1 cellular context compared by ENCODE assay signal in the genomic region with DNA sequence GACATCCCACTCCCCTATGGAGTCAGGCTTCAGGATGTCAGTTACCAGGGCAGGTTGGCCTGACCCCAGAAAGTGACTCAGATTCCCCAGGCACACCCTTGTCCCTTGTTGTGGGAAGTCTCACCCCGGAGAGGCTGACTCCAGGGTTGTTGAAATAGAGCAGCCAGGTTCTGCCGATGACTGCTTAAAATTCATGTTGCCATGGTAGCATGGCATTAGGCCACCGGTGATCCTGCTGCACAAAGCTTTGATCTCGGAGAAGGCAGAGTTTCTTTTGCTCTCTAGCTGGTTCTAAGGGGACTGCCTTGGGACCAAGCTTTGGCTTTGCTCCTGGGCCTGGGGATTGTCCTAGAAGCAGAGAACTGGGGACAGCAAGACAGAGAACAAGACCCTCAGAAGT.
TF ChIP-seq lines count a peak whose summit lies in the region.

No MANE protein-coding gene starts in this region.

TF ChIP-seq in HCT116, 20 proteins besides CTCF, POLR2A, EP300 and RAD21 (continued from another document):
- TF ChIP-seq REST (IDR thresholded peaks at IDR 0.05; ENCODE audit: low read depth) (no peak), CBX3 (IDR thresholded peaks at IDR 0.05; ENCODE audit: low read depth) (peak; percentile 74; the same call in 1 of the 2 replicates), SIN3A (IDR thresholded peaks at IDR 0.05; ENCODE audit: low read depth) (peak; percentile 54), FOSL1 (IDR thresholded peaks at IDR 0.05; ENCODE audit: low read depth) (peak; percentile 93), JUND (IDR thresholded peaks at IDR 0.05) (peak; percentile 92), TCF7L2 (IDR thresholded peaks at IDR 0.05; ENCODE audit: borderline replicate concordance, extremely low read depth, insufficient read depth, insufficient read length) (peak; percentile 92), EZH2phosphoT487 (IDR thresholded peaks at IDR 0.05; ENCODE audit: borderline replicate concordance) (no peak), SP1 (IDR thresholded peaks at IDR 0.05; ENCODE audit: low read depth) (peak; percentile 84)
